Comparison of ENCODE assay signal across 21 cellular contexts in genomic region chr15:26766262-26766661, GRCh38. TPM values are rescaled to one million over a fixed set of nuclear protein-coding genes. Genes with fewer than 3 reads are reported as not detected.
DNase-seq lines count a peak whose midpoint lies in the region; ATAC-seq, FAIRE-seq and TF ChIP-seq lines count a peak whose summit lies in the region.
"Had no signal": no experiment of that assay in that cellular context is flagged by ENCODE, and none has a peak within 500 bp of the region (broad histone marks: within the 10 kb centered on the region; RNA-seq: fewer than 3 reads in every experiment).

No MANE protein-coding gene starts in this region.

- H3K4me1 ChIP-seq in HUES6 (ENCODE audit: control insufficient read depth, insufficient read depth, low read length) (peaks cover 76% of the 10 kb centered on the region), iPS-20b (ENCODE audit: insufficient read depth, low read length) (peaks cover 71% of the 10 kb centered on the region)

- DNase-seq in D721Med (ENCODE audit: insufficient read length, low spot score): no peak
- no peak for DNase-seq in glutamatergic neuron
- DNase-seq in Right ventricle myocardium superior: no peak
- no peak for DNase-seq in stimulated activated naive B cell treated with anti-CD40 and anti-IgM and Interleukin-4, amounts not matched to agents 10 μg/mL and 1 μg/mL and 100 μg/mL, for 72 hours
- DNase-seq in AML-193 (lab: John Stamatoyannopoulos, UW): no peak
- no peak for DNase-seq in endothelial cell (ENCODE audit: low spot score)
- DNase-seq: 8988T; ACHN; C1 segment of cervical spinal cord; CD4-positive, alpha-beta memory T cell; DMS153; DMS79 treated with DMSO at 0.1 percent for 48 hours; GDM1; IMR-90; KBM-7 had no signal

- ATAC-seq in Right ventricle myocardium superior (ENCODE audit: poor library complexity): no peak
- ATAC-seq in stimulated activated naive B cell treated with anti-CD40 and anti-IgM and Interleukin-4, amounts not matched to agents 10 μg/mL and 1 μg/mL and 100 μg/mL, for 72 hours (replicated peaks): no peak

- H3K9me3 Mint-ChIP-seq in glutamatergic neuron (ENCODE audit: unreplicated experiment): peaks cover 2% of the 10 kb centered on the region
- peaks cover 3 to 5% of the 10 kb centered on the region in 2 donors for H3K9me3 Mint-ChIP-seq in stimulated activated naive B cell treated with anti-CD40 and anti-IgM and Interleukin-4, amounts not matched to agents 10 μg/mL and 1 μg/mL and 100 μg/mL, for 72 hours
- H3K9me3 Mint-ChIP-seq in endothelial cell (ENCODE audit: unreplicated experiment): no peaks in the 10 kb centered on the region

- no peak overlapping the region for H3K27ac Mint-ChIP-seq in glutamatergic neuron (ENCODE audit: unreplicated experiment)
- no peak overlapping the region for H3K27ac Mint-ChIP-seq in stimulated activated naive B cell treated with anti-CD40 and anti-IgM and Interleukin-4, amounts not matched to agents 10 μg/mL and 1 μg/mL and 100 μg/mL, for 72 hours
- H3K27ac Mint-ChIP-seq in endothelial cell (ENCODE audit: unreplicated experiment): no peak overlapping the region
- H3K27ac Mint-ChIP-seq: B cell; CD4-positive, alpha-beta memory T cell had no signal

- H3K4me1 Mint-ChIP-seq in glutamatergic neuron (ENCODE audit: low read depth, unreplicated experiment) (peaks cover 51% of the 10 kb centered on the region), endothelial cell (ENCODE audit: unreplicated experiment) (peaks cover 9% of the 10 kb centered on the region)
- H3K4me1 Mint-ChIP-seq in stimulated activated naive B cell treated with anti-CD40 and anti-IgM and Interleukin-4, amounts not matched to agents 10 μg/mL and 1 μg/mL and 100 μg/mL, for 72 hours: no peaks in the 10 kb centered on the region
- H3K4me1 Mint-ChIP-seq: B cell; CD4-positive, alpha-beta memory T cell had no signal

- peak; percentile 16 for FAIRE-seq in D721Med (lab: Jason Lieb, UNC)
- FAIRE-seq: GM12892, HTR-8/SVneo had no signal

- H3K9ac ChIP-seq in HUES6 (ENCODE audit: low read length) (peak overlapping the region; percentile 81), iPS-20b (ENCODE audit: low read depth, low read length) (peak overlapping the region; percentile 77; the same call in 1 of the 2 replicates)

- intact Hi-C loops in Right ventricle myocardium superior (cut with DNase I): no loop called here

- H3K27me3 Mint-ChIP-seq in glutamatergic neuron (ENCODE audit: unreplicated experiment): peaks cover 5% of the 10 kb centered on the region
- H3K27me3 Mint-ChIP-seq in stimulated activated naive B cell treated with anti-CD40 and anti-IgM and Interleukin-4, amounts not matched to agents 10 μg/mL and 1 μg/mL and 100 μg/mL, for 72 hours: peaks cover 13 to 18% of the 10 kb centered on the region in 2 donors
- no peaks in the 10 kb centered on the region for H3K27me3 Mint-ChIP-seq in endothelial cell (ENCODE audit: unreplicated experiment)

- TF ChIP-seq CTCF in D721Med (IDR thresholded peaks at IDR 0.05; ENCODE audit: insufficient read depth, missing control alignments): no peak
- no peak for TF ChIP-seq CTCF in glutamatergic neuron (IDR thresholded peaks at IDR 0.05; ENCODE audit: partially characterized antibody, unreplicated experiment)
- no peak for TF ChIP-seq CTCF in endothelial cell (IDR thresholded peaks at IDR 0.05; ENCODE audit: unreplicated experiment)

- H3K27ac ChIP-seq in HUES6 (ENCODE audit: low read depth, low read length) (peak overlapping the region; percentile 88), iPS-20b (ENCODE audit: low read length) (peak overlapping the region; percentile 84)

- no peaks in the 10 kb centered on the region for H3K36me3 ChIP-seq in HUES6 (ENCODE audit: control insufficient read depth, insufficient read depth, low read length)
- peaks cover 22% of the 10 kb centered on the region; the same call in 1 of the 2 replicates for H3K36me3 ChIP-seq in iPS-20b (ENCODE audit: insufficient read depth, low read depth, low read length)

- H3K27me3 ChIP-seq in HUES6 (ENCODE audit: control insufficient read depth, insufficient read depth, low read length): no peaks in the 10 kb centered on the region
- no peaks in the 10 kb centered on the region for H3K27me3 ChIP-seq in iPS-20b (ENCODE audit: insufficient read depth, low read length)

- peak overlapping the region; percentile 47 for H3K4me3 ChIP-seq in HUES6 (ENCODE audit: low read depth, low read length)
- peak overlapping the region; percentile 61 for H3K4me3 ChIP-seq in iPS-20b (ENCODE audit: low read length)
- H3K4me3 ChIP-seq: HAP-1 had no signal

- H3K36me3 Mint-ChIP-seq in glutamatergic neuron (ENCODE audit: unreplicated experiment) (no peaks in the 10 kb centered on the region), endothelial cell (ENCODE audit: low read depth, unreplicated experiment) (no peaks in the 10 kb centered on the region)
- no peaks in the 10 kb centered on the region for H3K36me3 Mint-ChIP-seq in stimulated activated naive B cell treated with anti-CD40 and anti-IgM and Interleukin-4, amounts not matched to agents 10 μg/mL and 1 μg/mL and 100 μg/mL, for 72 hours
- H3K36me3 Mint-ChIP-seq: CD4-positive, alpha-beta memory T cell had no signal

- H3K4me3 Mint-ChIP-seq in glutamatergic neuron (ENCODE audit: unreplicated experiment) (peak overlapping the region; percentile 46), endothelial cell (ENCODE audit: unreplicated experiment) (no peak overlapping the region)
- H3K4me3 Mint-ChIP-seq in stimulated activated naive B cell treated with anti-CD40 and anti-IgM and Interleukin-4, amounts not matched to agents 10 μg/mL and 1 μg/mL and 100 μg/mL, for 72 hours: no peak overlapping the region
- H3K4me3 Mint-ChIP-seq: B cell; CD4-positive, alpha-beta memory T cell had no signal

- H3K9me3 ChIP-seq in HUES6 (ENCODE audit: control insufficient read depth, insufficient read depth, low read depth, low read length) (no peaks in the 10 kb centered on the region), iPS-20b (ENCODE audit: insufficient read depth, low read depth, low read length) (no peaks in the 10 kb centered on the region)
- H3K9me3 ChIP-seq: HAP-1 had no signal

RNA-seq across cellular contexts. Expression of gene GABRB3, which starts 6.6 kb away (rescaled TPM):
- total RNA-seq in glutamatergic neuron (ENCODE audit: unreplicated experiment) (287 TPM), Right ventricle myocardium superior (1.6 TPM), endothelial cell (ENCODE audit: unreplicated experiment) (4.4 TPM)
- total RNA-seq: B cell had no signal

Comparison
In these comparisons a context has a peak if more than half of its experiments do, and no peak if none do; other contexts are left out.
1. RNA of gene GABRB3, which starts 6.6 kb away (total RNA-seq): 287 TPM in glutamatergic neuron (single experiment); 4.4 TPM in endothelial cell (single experiment) and 1.6 TPM in Right ventricle myocardium superior (single experiment); every median in the first group is over 10 times any median in the second.